ENCODE assay signal across 16 cellular contexts in the genomic region with DNA sequence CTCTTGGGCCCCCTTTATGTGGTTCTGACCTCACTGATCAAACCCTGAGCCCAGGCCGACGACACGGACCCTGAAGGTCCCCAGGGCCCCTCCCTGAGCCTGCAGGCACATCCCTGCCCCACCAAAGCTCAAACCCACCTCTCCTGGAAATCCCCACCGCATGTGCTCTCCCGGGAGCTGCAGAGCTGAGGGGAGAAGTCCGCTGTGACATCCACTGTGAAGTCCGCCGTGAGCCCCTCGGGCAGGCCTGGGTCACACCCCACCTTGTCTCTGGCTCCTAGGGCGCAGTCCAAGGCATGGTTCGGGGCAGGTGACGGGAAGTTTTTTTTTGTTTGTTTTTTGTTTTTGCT.
"Had no signal": no experiment of that assay in that cellular context is flagged by ENCODE, and none has a peak within 500 bp of the region (broad histone marks: within the 10 kb centered on the region; RNA-seq: fewer than 3 reads in every experiment).

No MANE protein-coding gene starts in this region.

- H3K9me3 ChIP-seq: adrenal gland, colonic mucosa, mucosa of descending colon had no signal

- H3K27ac ChIP-seq: adrenal gland, colonic mucosa, dorsolateral prefrontal cortex, tibial nerve had no signal

- ATAC-seq: effector memory CD8-positive, alpha-beta T cell; esophagus mucosa; mucosa of descending colon had no signal

- DNase-seq: activated CD4-positive, alpha-beta T cell treated with anti-CD3 and anti-CD28 coated beads for 1 hour; activated gamma-delta T cell treated with Interleukin-2 at 50 U/mL for 16 hours; activated T-cell treated with anti-CD3 and anti-CD28 coated beads, Interleukin-2, amount 50 U/mL, for 1 hour; adrenal gland; colonic mucosa; effector memory CD8-positive, alpha-beta T cell; foreskin melanocyte; hippocampal formation; mesendoderm; retina; stimulated activated naive CD8-positive, alpha-beta T cell treated with anti-CD3 and anti-CD28 coated beads, Interleukin-15, amount 100 ng/mL, for 72 hours; T-helper 9 cell had no signal

- H3K4me3 ChIP-seq: adrenal gland, colonic mucosa, dorsolateral prefrontal cortex, mucosa of descending colon, tibial nerve had no signal

- H3K4me1 ChIP-seq: adrenal gland, colonic mucosa, tibial nerve had no signal

- H3K36me3 ChIP-seq: adrenal gland, colonic mucosa, tibial nerve had no signal
